In genomic region chr1:92482665-92483441, GRCh38 we compare ENCODE assay signal across 7 cellular contexts. TPM values are rescaled to one million over a fixed set of nuclear protein-coding genes. Genes with fewer than 3 reads are reported as not detected.
A peak's percentile ranks its signal among the peaks of the same experiment; 100 is the strongest.
DNase-seq lines count a peak whose midpoint lies in the region; ATAC-seq and TF ChIP-seq lines count a peak whose summit lies in the region.

No MANE protein-coding gene starts in this region.

- ATAC-seq in left lung (no peak), thoracic aorta (ENCODE audit: insufficient number of reproducible peaks, low FRiP score, low read depth) (no peak)

- TF ChIP-seq CTCF in ascending aorta (IDR thresholded peaks at IDR 0.05) (no peak), left lung (IDR thresholded peaks at IDR 0.05) (no peak), thoracic aorta (IDR thresholded peaks at IDR 0.05) (no peak)

- no peaks in the 10 kb centered on the region for H3K9me3 ChIP-seq in ascending aorta
- no peaks in the 10 kb centered on the region for H3K9me3 ChIP-seq in left lung
- no peaks in the 10 kb centered on the region for H3K9me3 ChIP-seq in thoracic aorta

- peaks cover 43% of the 10 kb centered on the region for H3K27me3 ChIP-seq in ascending aorta
- peaks cover 85 to 92% of the 10 kb centered on the region in 2 donors for H3K27me3 ChIP-seq in left lung
- no peaks in the 10 kb centered on the region for H3K27me3 ChIP-seq in thoracic aorta (replicated peaks; ENCODE audit: insufficient read depth)

- DNase-seq in NCI-H69 (lab: John Stamatoyannopoulos, UW) (peak; percentile 18), ascending aorta (ENCODE audit: low spot score in 2 of 2) (no peak), left lung (peak in 1 of 2 donors; percentile 85), thoracic aorta (ENCODE audit: low spot score) (no peak), C1 segment of cervical spinal cord (lab: John Stamatoyannopoulos, UW) (no peak), NCI-H1930 (lab: John Stamatoyannopoulos, UW) (no peak)

- peak; percentile 8 for TF ChIP-seq POLR2A in GM19193 (IDR thresholded peaks at IDR 0.05; ENCODE audit: extremely low read depth, insufficient read depth, insufficient read length)

- H3K27ac ChIP-seq in ascending aorta (no peak overlapping the region), left lung (no peak overlapping the region), thoracic aorta (no peak overlapping the region)

- H3K4me1 ChIP-seq in ascending aorta, result peaks cover 25 to 47% of the 10 kb centered on the region in 2 donors
- H3K4me1 ChIP-seq in left lung, result peaks cover 31 to 75% of the 10 kb centered on the region in 2 donors
- H3K4me1 ChIP-seq in thoracic aorta (ENCODE audit: control insufficient read depth in 1 of 2, low read depth in 2 of 2), result peaks cover 42 to 65% of the 10 kb centered on the region in 2 donors

- no peaks in the 10 kb centered on the region for H3K36me3 ChIP-seq in ascending aorta
- no peaks in the 10 kb centered on the region for H3K36me3 ChIP-seq in left lung
- no peaks in the 10 kb centered on the region for H3K36me3 ChIP-seq in thoracic aorta

- peak overlapping the region; percentile 56 to 60 for H3K4me3 ChIP-seq in ascending aorta
- H3K4me3 ChIP-seq in left lung, result peak overlapping the region; percentile 12 to 60
- peak overlapping the region; percentile 72 for H3K4me3 ChIP-seq in thoracic aorta

- intact Hi-C loops in ascending aorta (cut with DNase I) (no loop called here), left lung (cut with DNase I) (no loop called here)

RNA-seq across cellular contexts. Expression of gene GFI1, which starts 3.9 kb away (rescaled TPM):
- not detected for total RNA-seq in ascending aorta
- total RNA-seq in left lung, result 1 to 10 TPM; 1.3 to 2.0 TPM
- 1 to 10 TPM in 1 of 2 donors, under 1 TPM in 1; 0.71 to 2.4 TPM for total RNA-seq in thoracic aorta
